Comparison of ENCODE assay signal across 15 cellular contexts in genomic region chr4:86279247-86279960, GRCh38.
DNase-seq lines count a peak whose midpoint lies in the region; ATAC-seq and TF ChIP-seq lines count a peak whose summit lies in the region.
"Had no signal": no experiment of that assay in that cellular context is flagged by ENCODE, and none has a peak within 500 bp of the region (broad histone marks: within the 10 kb centered on the region; RNA-seq: fewer than 3 reads in every experiment).

No MANE protein-coding gene starts in this region.

- no peaks in the 10 kb centered on the region for H3K79me2 ChIP-seq in OCI-LY7 (ENCODE audit: insufficient read depth, low read depth, low read length)

- no peaks in the 10 kb centered on the region for H4K20me1 ChIP-seq in OCI-LY7 (ENCODE audit: insufficient read depth, low read length)

- POLR2A ChIA-PET in OCI-LY7 (lab: Charles Lee) = interaction anchor here (0.5 to 4.9 kb wide), 8 partner anchors 8 to 167 kb away, joined by 3 to 26 read pairs (median 4); partner anchors contain the start of gene MAPK10

- H3K9me2 ChIP-seq in OCI-LY7 (ENCODE audit: insufficient read depth, low read length) = no peaks in the 10 kb centered on the region

- peaks cover 40% of the 10 kb centered on the region for H3K4me1 Mint-ChIP-seq in endodermal cell

- 0 out of 2 replicates have a peak overlapping the region, but pooled peaks have one; percentile 10 for H3K4me2 ChIP-seq in OCI-LY7 (ENCODE audit: low read length)

- 69 to 71% methylated on average over 4 to 6 of the region's 6 CpGs for WGBS in endodermal cell (ENCODE audit: insufficient coverage in 1 of 2, insufficient read length in 1 of 2), 2 experiments

- BruUV-seq in OCI-LY7 (replicated peaks; lab: Mats Ljungman, UMichigan) = TSS peak; percentile 89

- no peaks in the 10 kb centered on the region for H3K36me3 Mint-ChIP-seq in endodermal cell (ENCODE audit: low read depth)

- H3K27ac ChIP-seq in OCI-LY7 (ENCODE audit: low read depth, low read length, poor library complexity, severe bottlenecking) = no peak overlapping the region
- H3K27ac ChIP-seq in endodermal cell (ENCODE audit: low read depth, low read length) = no peak overlapping the region
- H3K27ac ChIP-seq: RWPE1, SJSA1 had no signal

- H3K4me1 ChIP-seq in OCI-LY7 (ENCODE audit: insufficient read depth, low read length, poor library complexity, severe bottlenecking) (no peaks in the 10 kb centered on the region), endodermal cell (ENCODE audit: control insufficient read depth, insufficient read depth, low read length) (peaks cover 14% of the 10 kb centered on the region)
- H3K4me1 ChIP-seq: SJSA1 had no signal

- TF ChIP-seq CTCF in OCI-LY7 (conservative IDR thresholded peaks at IDR 0.05; ENCODE audit: low read length) (no peak), endodermal cell (conservative IDR thresholded peaks at IDR 0.05) (no peak)

- H3K27me3 ChIP-seq in endodermal cell (ENCODE audit: control insufficient read depth, insufficient read depth, low read length, poor library complexity, severe bottlenecking) = no peaks in the 10 kb centered on the region
- H3K27me3 ChIP-seq: SJSA1 had no signal

- H3K27me3 Mint-ChIP-seq in endodermal cell (ENCODE audit: insufficient read depth) = no peaks in the 10 kb centered on the region

- H3K27ac Mint-ChIP-seq in endodermal cell = no peak overlapping the region

- peak; percentile 6 for DNase-seq in NCI-H2029 (lab: John Stamatoyannopoulos, UW)
- no peak for DNase-seq in NCI-H2029 treated with DMSO at 0.1 percent for 48 hours (lab: John Stamatoyannopoulos, UW)
- DNase-seq in OCI-LY7 (ENCODE audit: low spot score) = no peak
- no peak for DNase-seq in endodermal cell
- no peak for DNase-seq in putamen (ENCODE audit: low spot score)
- DNase-seq in COLO668 (lab: John Stamatoyannopoulos, UW; ENCODE audit: unreplicated experiment) = no peak
- DNase-seq: MV-4-11, NCI-H1436, NCI-H2081 treated with DMSO at 0.1 percent for 48 hours, NCI-H446, OCI-M1 had no signal

- no peak for ATAC-seq in HG03342 (IDR thresholded peaks at IDR 0.05; ENCODE audit: unreplicated experiment)
- ATAC-seq in GM21360 (IDR thresholded peaks at IDR 0.05; ENCODE audit: unreplicated experiment) = no peak

- H3K9me3 Mint-ChIP-seq in endodermal cell = no peaks in the 10 kb centered on the region

- H3K36me3 ChIP-seq in OCI-LY7 (ENCODE audit: insufficient read depth, low read length) (no peaks in the 10 kb centered on the region), endodermal cell (ENCODE audit: control insufficient read depth, insufficient read depth, low read length) (no peaks in the 10 kb centered on the region)
- H3K36me3 ChIP-seq: SJSA1 had no signal

- CTCF ChIA-PET in OCI-LY7 (lab: Charles Lee; ENCODE audit: unreplicated experiment) = no interaction called here

- intact Hi-C loops in OCI-LY7 (cut with micrococcal nuclease; ENCODE audit: unreplicated experiment) = loop anchor here (2.0 to 10.0 kb wide), 2 partner anchors 15 to 565 kb away; no protein-coding TSS in a partner anchor

- H3K9me3 ChIP-seq in OCI-LY7 (ENCODE audit: low read length) (no peaks in the 10 kb centered on the region), endodermal cell (ENCODE audit: control insufficient read depth, low read length) (no peaks in the 10 kb centered on the region)
- H3K9me3 ChIP-seq: SJSA1 had no signal

- H2AFZ ChIP-seq in OCI-LY7 (ENCODE audit: low read length) = no peak overlapping the region

- no peak overlapping the region for H3K9ac ChIP-seq in endodermal cell (ENCODE audit: extremely low read depth, low read length, poor library complexity, severe bottlenecking)

- H3K4me3 ChIP-seq in OCI-LY7 (ENCODE audit: low read depth, low read length, poor library complexity, severe bottlenecking) (no peak overlapping the region), endodermal cell (ENCODE audit: low read length) (no peak overlapping the region)
- H3K4me3 ChIP-seq: SJSA1 had no signal

- peak overlapping the region; percentile 7 for H3K4me3 Mint-ChIP-seq in endodermal cell
